ENCODE assay signal across 25 cellular contexts in the genomic region with DNA sequence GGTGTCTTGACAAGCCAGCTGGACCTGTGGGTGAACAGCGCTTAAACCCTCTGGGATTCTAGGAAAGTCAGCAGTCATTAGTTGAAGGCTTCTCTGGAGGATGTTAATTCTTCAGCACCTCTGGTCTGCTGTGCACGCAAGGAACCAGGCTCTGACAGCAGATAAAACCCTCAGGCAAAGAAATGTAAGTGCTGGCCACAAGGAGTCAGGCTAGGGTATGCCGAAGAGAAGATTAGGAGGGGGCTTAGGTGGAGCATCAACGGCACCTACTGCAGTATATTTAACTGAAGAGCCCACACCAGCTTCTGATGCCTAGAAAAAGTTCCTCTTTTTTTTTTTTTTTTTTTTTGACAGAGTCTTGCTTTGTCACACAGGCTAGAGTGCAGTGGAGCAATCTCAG.
DNase-seq lines count a peak whose midpoint lies in the region; TF ChIP-seq lines count a peak whose summit lies in the region.
"Had no signal": no experiment of that assay in that cellular context is flagged by ENCODE, and none has a peak within 500 bp of the region (broad histone marks: within the 10 kb centered on the region; RNA-seq: fewer than 3 reads in every experiment).

No MANE protein-coding gene starts in this region.

- no peak overlapping the region for H3K27ac ChIP-seq in WERI-Rb-1
- H3K27ac ChIP-seq: epithelial cell of prostate, GM23248, KMS-11, parathyroid adenoma, SK-N-MC had no signal

- no peaks in the 10 kb centered on the region for H3K36me3 ChIP-seq in WERI-Rb-1
- H3K36me3 ChIP-seq in kidney epithelial cell (ENCODE audit: control insufficient read depth, insufficient read depth, low read length) = no peaks in the 10 kb centered on the region

- no peaks in the 10 kb centered on the region for H3K27me3 Mint-ChIP-seq in progenitor cell of endocrine pancreas
- H3K27me3 Mint-ChIP-seq: naive thymus-derived CD8-positive, alpha-beta T cell had no signal

- no peaks in the 10 kb centered on the region for H3K27me3 ChIP-seq in WERI-Rb-1 (ENCODE audit: insufficient read depth, low read depth, severe bottlenecking)
- no peaks in the 10 kb centered on the region for H3K27me3 ChIP-seq in kidney epithelial cell (ENCODE audit: control insufficient read depth, insufficient read depth, low read length)

- no peaks in the 10 kb centered on the region for H3K36me3 Mint-ChIP-seq in progenitor cell of endocrine pancreas (ENCODE audit: insufficient read depth)
- H3K36me3 Mint-ChIP-seq: naive thymus-derived CD8-positive, alpha-beta T cell; stimulated activated effector memory CD8-positive, alpha-beta T cell treated with anti-CD3 and anti-CD28 coated beads, Interleukin-12 subunit alpha, Interleukin-12 subunit beta, amount 100 ng/mL, for 72 hours had no signal

- H3K27ac Mint-ChIP-seq in progenitor cell of endocrine pancreas = no peak overlapping the region
- H3K27ac Mint-ChIP-seq: activated naive CD4-positive, alpha-beta T cell treated with anti-CD3 and anti-CD28 coated beads for 36 hours; naive thymus-derived CD8-positive, alpha-beta T cell; stimulated activated effector memory CD8-positive, alpha-beta T cell treated with anti-CD3 and anti-CD28 coated beads, Interleukin-12 subunit alpha, Interleukin-12 subunit beta, amount 100 ng/mL, for 72 hours; T-helper 2 cell treated with Interferon-gamma antibody and Interleukin-4, amounts not matched to agents 5 μg/mL and 100 μg/mL, for 36 hours had no signal

- H3K9me3 Mint-ChIP-seq in progenitor cell of endocrine pancreas (ENCODE audit: low read depth) = no peaks in the 10 kb centered on the region
- H3K9me3 Mint-ChIP-seq: activated T-cell treated with anti-CD3 and anti-CD28 coated beads, Interleukin-2, amount 50 U/mL, for 4 hours; T-helper 2 cell treated with Interferon-gamma antibody and Interleukin-4, amounts not matched to agents 5 μg/mL and 100 μg/mL, for 36 hours had no signal

- H3K9me3 ChIP-seq in WERI-Rb-1 (ENCODE audit: severe bottlenecking) = no peaks in the 10 kb centered on the region

- TF ChIP-seq CTCF in WERI-Rb-1 (IDR thresholded peaks at IDR 0.05; ENCODE audit: low read depth, low read length) = peak; percentile 65
- TF ChIP-seq CTCF in kidney epithelial cell (IDR thresholded peaks at IDR 0.05; ENCODE audit: insufficient read depth, low read length, poor library complexity, severe bottlenecking) = peak; percentile 10
- no peak for TF ChIP-seq CTCF in progenitor cell of endocrine pancreas (IDR thresholded peaks at IDR 0.05; ENCODE audit: unreplicated experiment)

- H3K4me3 ChIP-seq in WERI-Rb-1 (ENCODE audit: low read depth, low read length) (no peak overlapping the region), kidney epithelial cell (ENCODE audit: low read depth, low read length) (no peak overlapping the region)
- H3K4me3 ChIP-seq: GM23248, SK-N-MC had no signal

- DNase-seq in NCI-H1105 treated with DMSO at 0.1 percent for 48 hours (lab: John Stamatoyannopoulos, UW) (peak; percentile 15), NCI-H1105 (lab: John Stamatoyannopoulos, UW) (no peak), NCI-H2171 (lab: John Stamatoyannopoulos, UW) (peak; percentile 66), WERI-Rb-1 (peak; percentile 56), kidney epithelial cell (ENCODE audit: low read depth) (no peak), NCI-H2029 treated with DMSO at 0.1 percent for 48 hours (lab: John Stamatoyannopoulos, UW) (no peak), progenitor cell of endocrine pancreas (ENCODE audit: low spot score, unreplicated experiment) (no peak), 8988T (no peak)
- DNase-seq: activated CD4-positive, CD25-positive, alpha-beta regulatory T cell treated with anti-CD3 and anti-CD28 coated beads, Interleukin-2, amount 50 U/mL, for 72 hours; activated naive CD4-positive, alpha-beta T cell treated with anti-CD3 and anti-CD28 coated beads for 36 hours; activated T-cell treated with anti-CD3 and anti-CD28 coated beads, Interleukin-2, amount 50 U/mL, for 4 hours; C1 segment of cervical spinal cord; caudate nucleus; DMS153; GM23248; hippocampal formation; naive thymus-derived CD8-positive, alpha-beta T cell; NCI-H1048; NK-92 treated with Interleukin-12 subunit alpha and Interleukin-12 subunit beta, amount 100 ng/mL, for 24 hours had no signal

- H3K4me3 Mint-ChIP-seq in progenitor cell of endocrine pancreas (ENCODE audit: low read depth) = no peak overlapping the region
- H3K4me3 Mint-ChIP-seq: activated naive CD4-positive, alpha-beta T cell treated with anti-CD3 and anti-CD28 coated beads for 36 hours; activated T-cell treated with anti-CD3 and anti-CD28 coated beads, Interleukin-2, amount 50 U/mL, for 4 hours; naive thymus-derived CD8-positive, alpha-beta T cell; stimulated activated effector memory CD8-positive, alpha-beta T cell treated with anti-CD3 and anti-CD28 coated beads, Interleukin-12 subunit alpha, Interleukin-12 subunit beta, amount 100 ng/mL, for 72 hours; T-helper 2 cell treated with Interferon-gamma antibody and Interleukin-4, amounts not matched to agents 5 μg/mL and 100 μg/mL, for 36 hours had no signal

- no peaks in the 10 kb centered on the region for H3K4me1 Mint-ChIP-seq in progenitor cell of endocrine pancreas (ENCODE audit: low read depth)
- H3K4me1 Mint-ChIP-seq: naive thymus-derived CD8-positive, alpha-beta T cell; stimulated activated effector memory CD8-positive, alpha-beta T cell treated with anti-CD3 and anti-CD28 coated beads, Interleukin-12 subunit alpha, Interleukin-12 subunit beta, amount 100 ng/mL, for 72 hours had no signal

Comparison
In these comparisons a context has a peak if more than half of its experiments do, and no peak if none do; other contexts are left out.
1. DNase-seq: peak in NCI-H1105 treated with DMSO at 0.1 percent for 48 hours (single experiment), NCI-H2171 (single experiment) and WERI-Rb-1 (single experiment); none in NCI-H1105 (single experiment), kidney epithelial cell (single experiment), NCI-H2029 treated with DMSO at 0.1 percent for 48 hours (single experiment), progenitor cell of endocrine pancreas (single experiment) and 8988T (single experiment).